8 cellular contexts compared by ENCODE assay signal in the genomic region with DNA sequence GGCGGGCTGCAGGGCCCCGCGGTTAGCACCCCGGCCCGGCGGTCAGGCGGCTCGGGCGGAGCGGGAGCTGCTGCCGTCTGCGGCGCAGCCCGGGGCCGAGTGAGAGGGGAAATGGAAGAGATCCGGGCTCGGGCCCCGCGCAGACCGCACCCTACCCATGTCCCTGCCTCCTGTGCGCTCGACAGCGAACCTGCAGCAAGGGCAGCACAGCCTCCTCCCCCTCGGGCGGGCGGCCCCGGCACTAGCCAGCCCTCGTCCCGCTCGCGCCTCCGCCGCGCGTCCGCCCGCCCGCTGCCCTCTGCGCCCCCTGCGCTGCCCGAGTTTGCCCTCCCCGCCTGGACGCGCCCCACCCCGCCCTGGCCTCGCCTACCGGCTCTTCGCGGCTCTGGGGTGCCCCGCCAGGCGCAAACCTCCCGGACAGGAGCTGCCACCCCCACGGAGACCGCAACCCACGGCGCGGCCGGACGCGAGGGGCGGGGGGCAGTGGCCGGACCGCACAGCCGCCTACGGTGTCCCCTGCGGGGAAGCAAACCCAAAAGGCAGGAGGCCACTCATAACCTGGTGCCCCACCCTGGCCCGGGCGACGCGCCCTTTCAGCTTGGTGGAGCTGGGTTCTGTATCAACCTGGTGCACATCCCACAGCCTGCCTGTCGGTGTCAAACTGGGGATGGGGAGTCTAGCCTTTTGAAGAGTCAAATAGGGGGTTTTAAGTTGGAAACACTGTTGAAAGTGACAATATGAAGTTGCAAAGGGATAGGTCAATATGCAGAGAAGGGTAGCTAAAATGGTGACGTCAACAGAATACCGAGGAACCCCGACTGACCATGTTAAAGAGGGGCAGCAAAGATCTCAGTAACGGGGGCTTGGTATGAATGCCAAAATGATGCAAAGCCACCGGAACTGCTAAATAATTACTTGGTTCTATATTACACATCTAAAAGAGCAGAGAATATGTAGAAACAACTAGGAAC. TPM values are rescaled to one million over a fixed set of nuclear protein-coding genes. Genes with fewer than 3 reads are reported as not detected.
DNase-seq lines count a peak whose midpoint lies in the region; ATAC-seq and TF ChIP-seq lines count a peak whose summit lies in the region.

Gene IHH, minus strand, starts transcription at position 101 of the 971 bp plus-strand sequence. CDS start 454 bp downstream, outside the sequence.

- peaks cover 4% of the 10 kb centered on the region for H3K4me1 Mint-ChIP-seq in activated T-helper 2 cell treated with anti-CD3 and anti-CD28 coated beads, Interferon-gamma antibody, Interleukin-2, Interleukin-4, amounts not matched to agents 10 μg/mL and 5 μg/mL and 100 μg/mL, durations not matched to agents 14 hours and 24 hours and 36 hours (ENCODE audit: low read depth)

- WGBS in trophoblast cell (ENCODE audit: extremely low coverage, insufficient coverage, insufficient read length): no CpG with 5 or more reads among the region's 76 CpGs
- 4 to 11% methylated on average over 10 to 50 of the region's 76 CpGs for WGBS in testis, 2 donors

- no peak within 1 kb of the TSS for H2AK5ac ChIP-seq in trophoblast cell (ENCODE audit: low read length)

- H3K27ac ChIP-seq in trophoblast cell (ENCODE audit: low read depth, low read length): no peak within 1 kb of the TSS
- no peak within 1 kb of the TSS for H3K27ac ChIP-seq in testis

- H3K4me3 ChIP-seq in epithelial cell of proximal tubule (ENCODE audit: low read depth, low read length) (peak within 1 kb of the TSS; percentile 43), trophoblast cell (ENCODE audit: low read depth, low read length) (no peak within 1 kb of the TSS), testis (peak within 1 kb of the TSS in 1 of 2 donors; percentile 29)

- no peaks in the 10 kb centered on the region for H3K36me3 ChIP-seq in trophoblast cell (ENCODE audit: control insufficient read depth in 1 of 2, insufficient read depth in 2 of 2, low read length in 2 of 2)
- H3K36me3 ChIP-seq in testis (ENCODE audit: low read depth, missing control alignments): no peaks in the 10 kb centered on the region

- peak within 1 kb of the TSS; percentile 45 for H3K4me2 ChIP-seq in trophoblast cell (ENCODE audit: low read length)

- no peak within 1 kb of the TSS for H3K27ac Mint-ChIP-seq in activated T-helper 2 cell treated with anti-CD3 and anti-CD28 coated beads, Interferon-gamma antibody, Interleukin-2, Interleukin-4, amounts not matched to agents 10 μg/mL and 5 μg/mL and 100 μg/mL, durations not matched to agents 14 hours and 24 hours and 36 hours

- H3K27me3 ChIP-seq in trophoblast cell (ENCODE audit: insufficient read depth, low read length) (peaks cover 68% of the 10 kb centered on the region), testis (no peaks in the 10 kb centered on the region)

- TF ChIP-seq POLR2A in testis (IDR thresholded peaks at IDR 0.05): no peak

- no peak within 1 kb of the TSS for H2BK5ac ChIP-seq in trophoblast cell (ENCODE audit: low read depth, low read length, poor library complexity)

- H4K91ac ChIP-seq in trophoblast cell (ENCODE audit: low read depth, low read length): no peak within 1 kb of the TSS

- H3K9me3 ChIP-seq in trophoblast cell (ENCODE audit: insufficient read depth, low read depth, low read length): peaks cover 5% of the 10 kb centered on the region
- H3K9me3 ChIP-seq in testis: no peaks in the 10 kb centered on the region

- DNase-seq in ELF-1 (ENCODE audit: low read depth, low spot score): peak; percentile 30
- DNase-seq in NCI-H69 (lab: John Stamatoyannopoulos, UW): peak; percentile 15
- DNase-seq in epithelial cell of proximal tubule (ENCODE audit: low read depth): no peak
- peak in 1 of 2 donors; percentile 13 for DNase-seq in trophoblast cell
- DNase-seq in activated T-helper 2 cell treated with anti-CD3 and anti-CD28 coated beads, Interferon-gamma antibody, Interleukin-2, Interleukin-4, amounts not matched to agents 10 μg/mL and 5 μg/mL and 100 μg/mL, durations not matched to agents 14 hours and 24 hours and 36 hours (ENCODE audit: low spot score): no peak
- no peak for DNase-seq in testis
- no peak for DNase-seq in MV-4-11 (lab: John Stamatoyannopoulos, UW)

- no peaks in the 10 kb centered on the region for H3K79me1 ChIP-seq in trophoblast cell (ENCODE audit: low read length)

- no peak for TF ChIP-seq CTCF in epithelial cell of proximal tubule (conservative IDR thresholded peaks at IDR 0.05; ENCODE audit: low read depth, low read length)
- no peak for TF ChIP-seq CTCF in testis (IDR thresholded peaks at IDR 0.05)

- no peaks in the 10 kb centered on the region for H3K9me3 Mint-ChIP-seq in activated T-helper 2 cell treated with anti-CD3 and anti-CD28 coated beads, Interferon-gamma antibody, Interleukin-2, Interleukin-4, amounts not matched to agents 10 μg/mL and 5 μg/mL and 100 μg/mL, durations not matched to agents 14 hours and 24 hours and 36 hours

- H3K9ac ChIP-seq in trophoblast cell (ENCODE audit: low read length): no peak within 1 kb of the TSS

- no peak within 1 kb of the TSS for H3K18ac ChIP-seq in trophoblast cell (ENCODE audit: low read length)

- intact Hi-C loops in activated T-helper 2 cell treated with anti-CD3 and anti-CD28 coated beads, Interferon-gamma antibody, Interleukin-2, Interleukin-4, amounts not matched to agents 10 μg/mL and 5 μg/mL and 100 μg/mL, durations not matched to agents 14 hours and 24 hours and 36 hours (cut with micrococcal nuclease): loop anchor here (5.0 kb wide), 1 partner anchor 189 kb away; no protein-coding TSS in a partner anchor
- intact Hi-C loops in testis (cut with DNase I; ENCODE audit: low total_unique reads): loop anchor here (10.0 kb wide), 1 partner anchor 54 kb away; no protein-coding TSS in a partner anchor

- no peak within 1 kb of the TSS for H2AFZ ChIP-seq in trophoblast cell (ENCODE audit: insufficient read depth, low read length, poor library complexity)

- H4K12ac ChIP-seq in trophoblast cell (ENCODE audit: low read depth, low read length): no peak within 1 kb of the TSS

- ATAC-seq in GM19395 (IDR thresholded peaks at IDR 0.05; ENCODE audit: unreplicated experiment): no peak

- no peak within 1 kb of the TSS for H3K4ac ChIP-seq in trophoblast cell (ENCODE audit: low read depth, low read length)

- peaks cover 0 to 2% of the 10 kb centered on the region in 2 experiments for H3K4me1 ChIP-seq in trophoblast cell (ENCODE audit: control insufficient read depth in 1 of 2, insufficient read depth in 2 of 2, low read length in 2 of 2)
- peaks cover 20% of the 10 kb centered on the region for H3K4me1 ChIP-seq in testis

- H3K14ac ChIP-seq in trophoblast cell (ENCODE audit: low read length): no peak within 1 kb of the TSS

- no peak within 1 kb of the TSS for H2BK12ac ChIP-seq in trophoblast cell (ENCODE audit: low read length)

- peaks cover 67% of the 10 kb centered on the region for H3K27me3 Mint-ChIP-seq in activated T-helper 2 cell treated with anti-CD3 and anti-CD28 coated beads, Interferon-gamma antibody, Interleukin-2, Interleukin-4, amounts not matched to agents 10 μg/mL and 5 μg/mL and 100 μg/mL, durations not matched to agents 14 hours and 24 hours and 36 hours (ENCODE audit: low read depth)

- H2BK120ac ChIP-seq in trophoblast cell (ENCODE audit: insufficient read depth, low read length, poor library complexity): no peak within 1 kb of the TSS

- no peaks in the 10 kb centered on the region for H3K79me2 ChIP-seq in trophoblast cell (ENCODE audit: control insufficient read depth, insufficient read depth, low read length, poor library complexity)

- H3K23ac ChIP-seq in trophoblast cell (ENCODE audit: low read length): no peak within 1 kb of the TSS

- H4K8ac ChIP-seq in trophoblast cell (ENCODE audit: low read depth, low read length): no peak within 1 kb of the TSS

- H3K36me3 Mint-ChIP-seq in activated T-helper 2 cell treated with anti-CD3 and anti-CD28 coated beads, Interferon-gamma antibody, Interleukin-2, Interleukin-4, amounts not matched to agents 10 μg/mL and 5 μg/mL and 100 μg/mL, durations not matched to agents 14 hours and 24 hours and 36 hours (ENCODE audit: low read depth): no peaks in the 10 kb centered on the region

- H3K4me3 Mint-ChIP-seq in activated T-helper 2 cell treated with anti-CD3 and anti-CD28 coated beads, Interferon-gamma antibody, Interleukin-2, Interleukin-4, amounts not matched to agents 10 μg/mL and 5 μg/mL and 100 μg/mL, durations not matched to agents 14 hours and 24 hours and 36 hours (ENCODE audit: low read depth): no peak within 1 kb of the TSS

RNA-seq across cellular contexts. Expression of gene IHH, which starts in this region (rescaled TPM):
- total RNA-seq in epithelial cell of proximal tubule (0.29 TPM in 1 of 2 replicates, not detected in the other), testis (under 1 TPM; 0.19 to 0.39 TPM)
- polyA plus RNA-seq in trophoblast cell (2013): 0.04 TPM in 1 of 2 replicates, not detected in the other
- total RNA-seq in activated T-helper 2 cell treated with anti-CD3 and anti-CD28 coated beads, Interferon-gamma antibody, Interleukin-2, Interleukin-4, amounts not matched to agents 10 μg/mL and 5 μg/mL and 100 μg/mL, durations not matched to agents 14 hours and 24 hours and 36 hours: 0.09 TPM in 1 of 2 replicates, not detected in the other
- 1.1 TPM for polyA plus RNA-seq in testis (ENCODE audit: insufficient read depth, low read depth, low replicate concordance)

Comparison
In these comparisons a context has a peak if more than half of its experiments do, and no peak if none do; other contexts are left out.
1. DNase-seq: peak in ELF-1 (single experiment) and NCI-H69 (single experiment); none in epithelial cell of proximal tubule (single experiment), activated T-helper 2 cell treated with anti-CD3 and anti-CD28 coated beads, Interferon-gamma antibody, Interleukin-2, Interleukin-4, amounts not matched to agents 10 μg/mL and 5 μg/mL and 100 μg/mL, durations not matched to agents 14 hours and 24 hours and 36 hours (single experiment), testis (single experiment) and MV-4-11 (single experiment).